In genomic region chr3:34077796-34078195, GRCh38 we compare ENCODE assay signal across 1 cellular context.
TF ChIP-seq lines count a peak whose summit lies in the region.

No MANE protein-coding gene starts in this region.

TF ChIP-seq in WTC11, 78 proteins besides CTCF, POLR2A, EP300 and RAD21 (continued from another document):
- no peak for TF ChIP-seq MLX (CRISPR knock-in tag; IDR thresholded peaks at IDR 0.05)
- TF ChIP-seq SOX15 (CRISPR knock-in tag; IDR thresholded peaks at IDR 0.05), result no peak
- no peak for TF ChIP-seq FOXJ3 (CRISPR knock-in tag; IDR thresholded peaks at IDR 0.05; ENCODE audit: borderline replicate concordance)
- no peak for TF ChIP-seq NR3C1 (CRISPR knock-in tag; conservative IDR thresholded peaks at IDR 0.05; ENCODE audit: low read depth)
TF ChIP-seq in WTC11: peak in this region for 0.
